13 cellular contexts compared by ENCODE assay signal in genomic region chr12:109406147-109406546, GRCh38. TPM values are rescaled to one million over a fixed set of nuclear protein-coding genes. Genes with fewer than 3 reads are reported as not detected.
"Had no signal": no experiment of that assay in that cellular context is flagged by ENCODE, and none has a peak within 500 bp of the region (broad histone marks: within the 10 kb centered on the region; RNA-seq: fewer than 3 reads in every experiment).

No MANE protein-coding gene starts in this region.

RNA-seq across cellular contexts. Expression of gene MYO1H, which starts 58.4 kb away (rescaled TPM):
- total RNA-seq: hepatocyte, kidney, kidney epithelial cell, left lobe of liver, liver, lung microvascular endothelial cell, mammary epithelial cell, mesothelial cell of epicardium, mucosa of gallbladder, myocyte had no signal
- polyA plus RNA-seq: hepatocyte; immature natural killer cell; keratinocyte; liver; mammary epithelial cell; naive thymus-derived CD4-positive, alpha-beta T cell had no signal
